ENCODE assay signal across 13 cellular contexts in genomic region chr19:24074720-24075119, GRCh38. TPM values are rescaled to one million over a fixed set of nuclear protein-coding genes. Genes with fewer than 3 reads are reported as not detected.
DNase-seq lines count a peak whose midpoint lies in the region; ATAC-seq and TF ChIP-seq lines count a peak whose summit lies in the region.
"Had no signal": no experiment of that assay in that cellular context is flagged by ENCODE, and none has a peak within 500 bp of the region (broad histone marks: within the 10 kb centered on the region; RNA-seq: fewer than 3 reads in every experiment).

No MANE protein-coding gene starts in this region.

- ATAC-seq in PC-3 (peak; percentile 71), T-cell (replicated peaks in 1 of 4) (no peak)
- ATAC-seq in stimulated activated naive CD8-positive, alpha-beta T cell treated with anti-CD3 and anti-CD28 coated beads, Interleukin-15, Interleukin-2, amounts not matched to agents 100 U/mL and 50 U/mL, for 24 hours = peak; percentile 26

- H3K27me3 ChIP-seq in PC-3 (ENCODE audit: low read length) (no peaks in the 10 kb centered on the region), fibroblast of lung (ENCODE audit: control insufficient read depth, insufficient read depth, low read length) (no peaks in the 10 kb centered on the region)
- H3K27me3 ChIP-seq: upper lobe of left lung had no signal

- peaks cover 3 to 5% (median 3%) of the 10 kb centered on the region in 3 donors for H3K4me1 Mint-ChIP-seq in T-cell
- H3K4me1 Mint-ChIP-seq in immature natural killer cell = peaks cover 3 to 25% of the 10 kb centered on the region in 2 donors
- H3K4me1 Mint-ChIP-seq: activated naive CD4-positive, alpha-beta T cell treated with anti-CD3 and anti-CD28 coated beads, Interleukin-2, amount 10 ng/mL, durations not matched to agents 7 days and 5 days had no signal

- BruUV-seq in PC-3 (replicated peaks; lab: Mats Ljungman, UMichigan) = no TSS peak

- H3K4me3 ChIP-seq in PC-3 (ENCODE audit: low read length) = no peak overlapping the region
- no peak overlapping the region for H3K4me3 ChIP-seq in fibroblast of lung (replicated peaks in 1 of 4; ENCODE audit: control extremely low read depth in 1 of 4, insufficient read depth in 1 of 4, low read depth in 3 of 4, low read length in 4 of 4)
- H3K4me3 ChIP-seq: upper lobe of left lung had no signal

- no peaks in the 10 kb centered on the region for H3F3A ChIP-seq in PC-3 (ENCODE audit: low read length, unreplicated experiment)

- H3K9ac ChIP-seq in PC-3 (ENCODE audit: low read length) = no peak overlapping the region
- H3K9ac ChIP-seq in fibroblast of lung (ENCODE audit: insufficient read depth, low read length) = no peak overlapping the region

- H3K9me3 Mint-ChIP-seq in T-cell = peaks cover 5 to 6% (median 6%) of the 10 kb centered on the region in 3 donors
- H3K9me3 Mint-ChIP-seq in immature natural killer cell = peaks cover 0 to 8% (median 3%) of the 10 kb centered on the region in 6 donors

- peaks cover 71% of the 10 kb centered on the region for H3K36me3 Mint-ChIP-seq in T-cell
- H3K36me3 Mint-ChIP-seq in immature natural killer cell = peaks cover 28 to 47% (median 40%) of the 10 kb centered on the region in 3 donors

- peak; percentile 15 for DNase-seq in activated CD8-positive, alpha-beta memory T cell treated with anti-CD3 and anti-CD28 coated beads for 24 hours
- DNase-seq in activated CD8-positive, alpha-beta memory T cell treated with anti-CD3 and anti-CD28 coated beads, Interleukin-2, amount 50 U/mL, for 4 hours = no peak
- DNase-seq in PC-3 (peak; percentile 81), fibroblast of lung (ENCODE audit: low read depth in 2 of 2) (peak; percentile 34 to 61), T-cell (no peak), immature natural killer cell (no peak)
- DNase-seq in stimulated activated naive CD8-positive, alpha-beta T cell treated with anti-CD3 and anti-CD28 coated beads, Interleukin-15, Interleukin-2, amounts not matched to agents 100 U/mL and 50 U/mL, for 24 hours = no peak
- DNase-seq in stimulated activated CD4-positive, alpha-beta T cell treated with anti-CD3 and anti-CD28 coated beads, Interleukin-2, amount 100 ng/mL, for 48 hours = no peak
- DNase-seq: activated naive CD4-positive, alpha-beta T cell treated with anti-CD3 and anti-CD28 coated beads, Interleukin-2, amount 10 ng/mL, durations not matched to agents 7 days and 5 days; NCI-H1417 treated with DMSO at 0.1 percent for 48 hours; upper lobe of left lung had no signal

- H3K27ac Mint-ChIP-seq in T-cell (no peak overlapping the region), immature natural killer cell (no peak overlapping the region)
- H3K27ac Mint-ChIP-seq: activated naive CD4-positive, alpha-beta T cell treated with anti-CD3 and anti-CD28 coated beads, Interleukin-2, amount 10 ng/mL, durations not matched to agents 7 days and 5 days; progenitor cell of endocrine pancreas had no signal

- CTCF ChIA-PET in PC-3 (lab: Charles Lee) (no interaction called here), T-cell (lab: Charles Lee) (no interaction called here)

- H3K4me2 ChIP-seq in PC-3 (ENCODE audit: low read length) = no peak overlapping the region
- H3K4me2 ChIP-seq in fibroblast of lung (ENCODE audit: extremely low read depth, insufficient read depth, low read length) = no peak overlapping the region

- no peaks in the 10 kb centered on the region for H3K4me1 ChIP-seq in PC-3 (ENCODE audit: insufficient read depth, low read length)
- no peaks in the 10 kb centered on the region for H3K4me1 ChIP-seq in fibroblast of lung (ENCODE audit: control insufficient read depth, extremely low read depth, insufficient read depth, low read length)
- H3K4me1 ChIP-seq: upper lobe of left lung had no signal

- H2AFZ ChIP-seq in PC-3 (ENCODE audit: low read length) = no peak overlapping the region
- H2AFZ ChIP-seq in fibroblast of lung (ENCODE audit: low read length) = no peak overlapping the region

- H3K4me3 Mint-ChIP-seq in T-cell = no peak overlapping the region
- H3K4me3 Mint-ChIP-seq in immature natural killer cell = no peak overlapping the region
- H3K4me3 Mint-ChIP-seq: activated naive CD4-positive, alpha-beta T cell treated with anti-CD3 and anti-CD28 coated beads, Interleukin-2, amount 10 ng/mL, durations not matched to agents 7 days and 5 days had no signal

- no peaks in the 10 kb centered on the region for H3K79me2 ChIP-seq in PC-3 (ENCODE audit: low read length)
- no peaks in the 10 kb centered on the region for H3K79me2 ChIP-seq in fibroblast of lung (ENCODE audit: control insufficient read depth, insufficient read depth, low read length)

- H3K9me3 ChIP-seq in PC-3 (ENCODE audit: low read length) (no peaks in the 10 kb centered on the region), fibroblast of lung (ENCODE audit: control insufficient read depth, insufficient read depth, low read depth, low read length) (no peaks in the 10 kb centered on the region)
- H3K9me3 ChIP-seq: upper lobe of left lung had no signal

- no peaks in the 10 kb centered on the region for H4K20me1 ChIP-seq in PC-3 (ENCODE audit: low read length)
- H4K20me1 ChIP-seq in fibroblast of lung (ENCODE audit: control insufficient read depth, extremely low read depth, insufficient read depth, low read length) = no peaks in the 10 kb centered on the region

- H3K9me2 ChIP-seq in PC-3 (replicated peaks; ENCODE audit: low read length) = no peaks in the 10 kb centered on the region

- H3K27me3 Mint-ChIP-seq in T-cell (no peaks in the 10 kb centered on the region), immature natural killer cell (ENCODE audit: low read depth in 3 of 3) (peaks cover 0 to 1% (median 0%) of the 10 kb centered on the region in 3 donors)
- H3K27me3 Mint-ChIP-seq: activated naive CD4-positive, alpha-beta T cell treated with anti-CD3 and anti-CD28 coated beads, Interleukin-2, amount 10 ng/mL, durations not matched to agents 7 days and 5 days; progenitor cell of endocrine pancreas had no signal

- POLR2A ChIA-PET in PC-3 (lab: Charles Lee; ENCODE audit: unreplicated experiment) = no interaction called here
- POLR2A ChIA-PET in T-cell (lab: Charles Lee) = no interaction called here

- peak overlapping the region; percentile 35 for H3K27ac ChIP-seq in PC-3 (ENCODE audit: low read length)
- no peak overlapping the region for H3K27ac ChIP-seq in fibroblast of lung (ENCODE audit: insufficient read depth, low read length)
- H3K27ac ChIP-seq: RWPE1, upper lobe of left lung had no signal

- TF ChIP-seq CTCF in PC-3 (conservative IDR thresholded peaks at IDR 0.05; ENCODE audit: low read depth, low read length) (peak; percentile 37; the same call in 1 of the 2 replicates), fibroblast of lung (conservative IDR thresholded peaks at IDR 0.05 in 1 of 2, IDR thresholded peaks at IDR 0.05 in 1 of 2; ENCODE audit: low read depth in 1 of 2, low read length in 2 of 2) (no peak)

- intact Hi-C loops in PC-3 (cut with micrococcal nuclease) = no loop called here

- peaks cover 51% of the 10 kb centered on the region for H3K36me3 ChIP-seq in PC-3 (ENCODE audit: low read depth, low read length)
- H3K36me3 ChIP-seq in fibroblast of lung (ENCODE audit: control insufficient read depth, insufficient read depth, low read length) = no peaks in the 10 kb centered on the region

RNA-seq across cellular contexts. Expression of gene ZNF254, which starts 12.3 kb away (rescaled TPM):
- total RNA-seq in PC-3 (2014; rRNA removed) = 8.1 and 9.3 TPM in 2 replicates
- 6.7 and 8.9 TPM in 2 replicates for total RNA-seq in fibroblast of lung
- polyA plus RNA-seq in fibroblast of lung = 6.4 and 7.3 TPM in 2 replicates
- polyA plus RNA-seq in fibroblast of lung (2012) = 3.5 and 4.4 TPM in 2 replicates
- polyA minus RNA-seq in fibroblast of lung (ENCODE audit: low replicate concordance) = 0.26 and 2.4 TPM in 2 replicates
- total RNA-seq in T-cell = 10 to 100 TPM in 4 of 5 donors, 1 to 10 TPM in 1; 9.8 to 15.4 (median 13.8) TPM
- polyA plus RNA-seq in immature natural killer cell = 1 to 10 TPM; 4.4 to 6.9 (median 5.7) TPM

Comparison
In these comparisons a context has a peak if more than half of its experiments do, and no peak if none do; other contexts are left out.
1. DNase-seq: peak in activated CD8-positive, alpha-beta memory T cell treated with anti-CD3 and anti-CD28 coated beads for 24 hours (single experiment), PC-3 (single experiment) and fibroblast of lung (2 of 2); none in activated CD8-positive, alpha-beta memory T cell treated with anti-CD3 and anti-CD28 coated beads, Interleukin-2, amount 50 U/mL, for 4 hours (single experiment), stimulated activated naive CD8-positive, alpha-beta T cell treated with anti-CD3 and anti-CD28 coated beads, Interleukin-15, Interleukin-2, amounts not matched to agents 100 U/mL and 50 U/mL, for 24 hours (single experiment), T-cell (0 of 34), stimulated activated CD4-positive, alpha-beta T cell treated with anti-CD3 and anti-CD28 coated beads, Interleukin-2, amount 100 ng/mL, for 48 hours (0 of 2) and immature natural killer cell (0 of 3).
2. ATAC-seq: peak in PC-3 (single experiment) and stimulated activated naive CD8-positive, alpha-beta T cell treated with anti-CD3 and anti-CD28 coated beads, Interleukin-15, Interleukin-2, amounts not matched to agents 100 U/mL and 50 U/mL, for 24 hours (single experiment); none in T-cell (0 of 4).